8 cellular contexts compared by ENCODE assay signal in genomic region chr2:144452169-144453038, GRCh38.
DNase-seq lines count a peak whose midpoint lies in the region; ATAC-seq, FAIRE-seq and TF ChIP-seq lines count a peak whose summit lies in the region.

No MANE protein-coding gene starts in this region.

- H2AFZ ChIP-seq in keratinocyte (ENCODE audit: control insufficient read depth, low read length), result peak overlapping the region; percentile 60

- no peaks in the 10 kb centered on the region for H3K27me3 ChIP-seq in keratinocyte (ENCODE audit: control insufficient read depth, extremely low read depth, insufficient read depth, low read length)

- no peaks in the 10 kb centered on the region for H3K9me1 ChIP-seq in keratinocyte (ENCODE audit: control insufficient read depth, extremely low read depth, insufficient read depth, low read length)

- H4K20me1 ChIP-seq in keratinocyte (ENCODE audit: control insufficient read depth, extremely low read depth, insufficient read depth, low read length), result no peaks in the 10 kb centered on the region

- H3K9me3 ChIP-seq in keratinocyte (ENCODE audit: control insufficient read depth, low read depth, low read length), result no peaks in the 10 kb centered on the region

- FAIRE-seq in keratinocyte (lab: Jason Lieb, UNC) (peak; percentile 17), frontal cortex (lab: Jason Lieb, UNC) (no peak)

- no peak overlapping the region for H3K9ac ChIP-seq in keratinocyte (ENCODE audit: control insufficient read depth, extremely low read depth, insufficient read depth, low read length)

- peak overlapping the region; percentile 20 for H3K4me2 ChIP-seq in keratinocyte (ENCODE audit: control insufficient read depth, extremely low read depth, insufficient read depth, low read depth, low read length)

- peak; percentile 22 to 64 for DNase-seq in NCI-H2081 (lab: John Stamatoyannopoulos, UW)
- DNase-seq in NCI-H2081 treated with DMSO at 0.1 percent for 48 hours (lab: John Stamatoyannopoulos, UW), result no peak
- no peak for DNase-seq in activated T-helper 2 cell treated with anti-CD3 and anti-CD28 coated beads, Interferon-gamma antibody, Interleukin-2, Interleukin-4, amounts not matched to agents 10 μg/mL and 5 μg/mL and 100 μg/mL, durations not matched to agents 14 hours and 24 hours and 36 hours (ENCODE audit: low spot score)
- DNase-seq in keratinocyte (ENCODE audit: low read depth, low spot score), result no peak
- peak; percentile 78 for DNase-seq in superior temporal gyrus (ENCODE audit: extremely low spot score)
- no peak for DNase-seq in NCI-H187 (lab: John Stamatoyannopoulos, UW)
- no peak for DNase-seq in frontal cortex (ENCODE audit: low spot score in 2 of 2)

- H3K9me3 Mint-ChIP-seq in activated T-helper 2 cell treated with anti-CD3 and anti-CD28 coated beads, Interferon-gamma antibody, Interleukin-2, Interleukin-4, amounts not matched to agents 10 μg/mL and 5 μg/mL and 100 μg/mL, durations not matched to agents 14 hours and 24 hours and 36 hours, result no peaks in the 10 kb centered on the region

- TF ChIP-seq CTCF in keratinocyte (optimal IDR thresholded peaks at IDR 0.05 in 1 of 3, IDR thresholded peaks at IDR 0.05 in 1 of 3, conservative IDR thresholded peaks at IDR 0.05 in 1 of 3; ENCODE audit: extremely low read depth in 1 of 3, insufficient read depth in 2 of 3, low read length in 3 of 3), result peak in 1 of 3 experiments; percentile 15

- peaks cover 70% of the 10 kb centered on the region for H3K4me1 Mint-ChIP-seq in activated T-helper 2 cell treated with anti-CD3 and anti-CD28 coated beads, Interferon-gamma antibody, Interleukin-2, Interleukin-4, amounts not matched to agents 10 μg/mL and 5 μg/mL and 100 μg/mL, durations not matched to agents 14 hours and 24 hours and 36 hours (ENCODE audit: low read depth)

- ATAC-seq in HG02852 (IDR thresholded peaks at IDR 0.05; ENCODE audit: unreplicated experiment), result no peak

- dilution Hi-C loops in keratinocyte (cut with MboI; ENCODE audit: extremely low pct_ligation_motif_present, low sequenced_read_pairs), result no loop called here

- H3K4me1 ChIP-seq in keratinocyte (ENCODE audit: control insufficient read depth, extremely low read depth, insufficient read depth, low read length), result no peaks in the 10 kb centered on the region

- H3K36me3 ChIP-seq in keratinocyte (ENCODE audit: control insufficient read depth in 2 of 2, extremely low read depth in 1 of 2, insufficient read depth in 2 of 2, low read length in 2 of 2), result no peaks in the 10 kb centered on the region

- H3K4me3 Mint-ChIP-seq in activated T-helper 2 cell treated with anti-CD3 and anti-CD28 coated beads, Interferon-gamma antibody, Interleukin-2, Interleukin-4, amounts not matched to agents 10 μg/mL and 5 μg/mL and 100 μg/mL, durations not matched to agents 14 hours and 24 hours and 36 hours (ENCODE audit: low read depth), result no peak overlapping the region

- H3K27me3 Mint-ChIP-seq in activated T-helper 2 cell treated with anti-CD3 and anti-CD28 coated beads, Interferon-gamma antibody, Interleukin-2, Interleukin-4, amounts not matched to agents 10 μg/mL and 5 μg/mL and 100 μg/mL, durations not matched to agents 14 hours and 24 hours and 36 hours (ENCODE audit: low read depth), result no peaks in the 10 kb centered on the region

- peaks cover 33% of the 10 kb centered on the region for H3K36me3 Mint-ChIP-seq in activated T-helper 2 cell treated with anti-CD3 and anti-CD28 coated beads, Interferon-gamma antibody, Interleukin-2, Interleukin-4, amounts not matched to agents 10 μg/mL and 5 μg/mL and 100 μg/mL, durations not matched to agents 14 hours and 24 hours and 36 hours (ENCODE audit: low read depth)

- H3K4me3 ChIP-seq in keratinocyte (ENCODE audit: control insufficient read depth in 2 of 3, extremely low read depth in 1 of 3, insufficient read depth in 2 of 3, low read depth in 1 of 3, low read length in 3 of 3), result no peak overlapping the region

- peak overlapping the region; percentile 41 for H3K27ac Mint-ChIP-seq in activated T-helper 2 cell treated with anti-CD3 and anti-CD28 coated beads, Interferon-gamma antibody, Interleukin-2, Interleukin-4, amounts not matched to agents 10 μg/mL and 5 μg/mL and 100 μg/mL, durations not matched to agents 14 hours and 24 hours and 36 hours

- no peaks in the 10 kb centered on the region for H3K79me2 ChIP-seq in keratinocyte (ENCODE audit: control insufficient read depth, insufficient read depth, low read length)

- intact Hi-C loops in activated T-helper 2 cell treated with anti-CD3 and anti-CD28 coated beads, Interferon-gamma antibody, Interleukin-2, Interleukin-4, amounts not matched to agents 10 μg/mL and 5 μg/mL and 100 μg/mL, durations not matched to agents 14 hours and 24 hours and 36 hours (cut with micrococcal nuclease), result no loop called here

- no peak overlapping the region for H3K27ac ChIP-seq in keratinocyte (ENCODE audit: control insufficient read depth, insufficient read depth, low read length)

Comparison
In these comparisons a context has a peak if more than half of its experiments do, and no peak if none do; other contexts are left out.
1. DNase-seq: peak in NCI-H2081 (2 of 2) and superior temporal gyrus (single experiment); none in NCI-H2081 treated with DMSO at 0.1 percent for 48 hours (single experiment), activated T-helper 2 cell treated with anti-CD3 and anti-CD28 coated beads, Interferon-gamma antibody, Interleukin-2, Interleukin-4, amounts not matched to agents 10 μg/mL and 5 μg/mL and 100 μg/mL, durations not matched to agents 14 hours and 24 hours and 36 hours (single experiment), keratinocyte (single experiment), NCI-H187 (0 of 2) and frontal cortex (0 of 2).